In the genomic region with DNA sequence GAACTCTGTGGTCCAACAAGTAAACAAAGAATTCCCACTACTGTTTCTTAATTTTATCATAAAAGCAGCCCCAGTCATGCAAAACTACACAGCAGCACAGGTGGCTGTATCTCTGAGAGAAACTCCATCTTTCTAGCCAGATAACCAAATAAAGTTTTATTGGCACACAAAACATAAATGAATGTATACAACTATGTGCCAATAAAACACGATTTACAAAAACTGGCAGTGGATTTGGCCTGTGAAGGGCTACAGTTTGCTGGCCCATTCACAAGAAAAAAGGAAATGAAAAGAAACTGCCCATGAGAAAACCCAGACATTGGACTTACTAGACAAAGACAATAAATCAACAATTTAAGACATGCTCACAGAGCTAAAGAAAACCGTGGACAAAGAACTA, we compare ENCODE assay signal across 20 cellular contexts. TPM values are rescaled to one million over a fixed set of nuclear protein-coding genes. Genes with fewer than 3 reads are reported as not detected.
DNase-seq lines count a peak whose midpoint lies in the region; ATAC-seq, FAIRE-seq and TF ChIP-seq lines count a peak whose summit lies in the region.
"Had no signal": no experiment of that assay in that cellular context is flagged by ENCODE, and none has a peak within 500 bp of the region (broad histone marks: within the 10 kb centered on the region; RNA-seq: fewer than 3 reads in every experiment).

No MANE protein-coding gene starts in this region.

- intact Hi-C loops in HepG2 (cut with micrococcal nuclease; ENCODE audit: unreplicated experiment), result no loop called here
- intact Hi-C loops in right lobe of liver (cut with DNase I), result no loop called here
- intact Hi-C loops in K562 (cut with micrococcal nuclease), result no loop called here

- TF ChIP-seq RAD21 in HepG2 (CRISPR knock-in tag; IDR thresholded peaks at IDR 0.05), result no peak
- TF ChIP-seq RAD21 in K562 (CRISPR knock-in tag; conservative IDR thresholded peaks at IDR 0.05 in 1 of 2, IDR thresholded peaks at IDR 0.05 in 1 of 2), result no peak

- no peak overlapping the region for H2AFZ ChIP-seq in HepG2 (ENCODE audit: low read length)
- H2AFZ ChIP-seq in K562 (ENCODE audit: low read depth, low read length), result no peak overlapping the region

- WGBS in HepG2 (ENCODE audit: low lambda C conversion rate), result 91% methylated on average over 2 of the region's 2 CpGs
- WGBS in right lobe of liver (ENCODE audit: insufficient coverage, low coverage, low lambda C conversion rate, missing lambda C conversion rate), result 86% methylated on average over 2 of the region's 2 CpGs
- WGBS in K562 (ENCODE audit: insufficient coverage, low coverage, missing lambda C conversion rate), result 0% methylated on average over 2 of the region's 2 CpGs

- H3K27ac ChIP-seq in HepG2 (ENCODE audit: extremely low read length, insufficient read depth, low read length), result no peak overlapping the region
- no peak overlapping the region for H3K27ac ChIP-seq in right lobe of liver
- no peak overlapping the region for H3K27ac ChIP-seq in K562 (ENCODE audit: extremely low read depth, low read depth, low read length)
- H3K27ac ChIP-seq: 22Rv1; A549; BLaER1 treated with 17β-estradiol and CSF1 and Interleukin-3, amounts not matched to agents 10 nM and 100 nM had no signal

- TF ChIP-seq EP300 in HepG2 (IDR thresholded peaks at IDR 0.05; ENCODE audit: low read depth in 2 of 2, low read length in 2 of 2) (no peak), HepG2 (CRISPR knock-in tag; IDR thresholded peaks at IDR 0.05; ENCODE audit: borderline replicate concordance) (no peak), K562 (IDR thresholded peaks at IDR 0.05; ENCODE audit: low read length) (no peak)

- no peak for FAIRE-seq in HepG2 (lab: Jason Lieb, UNC)
- FAIRE-seq in K562 (lab: Jason Lieb, UNC), result no peak
- FAIRE-seq: A549, D721Med, G401.6, GM12892, GM18507 had no signal

- CTCF ChIA-PET in HepG2 (lab: Yijun Ruan, JAX; ENCODE audit: low intra/inter-chr PET ratio, low total read pairs), result no interaction called here
- CTCF ChIA-PET in K562 (lab: Yijun Ruan, JAX; ENCODE audit: low intra/inter-chr PET ratio), result no interaction called here

- no peaks in the 10 kb centered on the region for H3K9me1 ChIP-seq in K562 (ENCODE audit: control insufficient read depth, insufficient read depth, low read length)

- no peak for TF ChIP-seq CTCF in HepG2 (CRISPR knock-in tag; IDR thresholded peaks at IDR 0.05)
- TF ChIP-seq CTCF in right lobe of liver (IDR thresholded peaks at IDR 0.05), result no peak
- TF ChIP-seq CTCF in K562 (IDR thresholded peaks at IDR 0.05 in 2 of 3, conservative IDR thresholded peaks at IDR 0.05 in 1 of 3; ENCODE audit: insufficient read depth in 2 of 3, low read depth in 1 of 3, low read length in 3 of 3), result no peak

- no peak overlapping the region for H3K4me2 ChIP-seq in HepG2 (ENCODE audit: low read depth, low read length)
- no peak overlapping the region for H3K4me2 ChIP-seq in K562 (ENCODE audit: insufficient read depth, low read length)
- H3K4me2 ChIP-seq: A549; BLaER1 treated with 17β-estradiol and CSF1 and Interleukin-3, amounts not matched to agents 10 nM and 100 nM had no signal

- no peak overlapping the region for H3K4me3 ChIP-seq in HepG2 (replicated peaks in 1 of 3; ENCODE audit: insufficient read depth in 1 of 3, low read depth in 2 of 3, low read length in 3 of 3)
- no peak overlapping the region for H3K4me3 ChIP-seq in right lobe of liver
- no peak overlapping the region for H3K4me3 ChIP-seq in K562
- H3K4me3 ChIP-seq: A549; BLaER1 treated with 17β-estradiol and CSF1 and Interleukin-3, amounts not matched to agents 10 nM and 100 nM had no signal

- H3K9me3 ChIP-seq in HepG2 (ENCODE audit: low read length) (peaks cover 24% of the 10 kb centered on the region), right lobe of liver (peaks cover 0 to 3% (median 0%) of the 10 kb centered on the region in 4 donors), K562 (replicated peaks; ENCODE audit: control insufficient read depth, insufficient read depth, low read depth, low read length) (peaks cover 6% of the 10 kb centered on the region; the same call in 1 of the 2 replicates)

- H3K27me3 ChIP-seq in HepG2 (ENCODE audit: control insufficient read depth in 1 of 2, insufficient read depth in 2 of 2, low read length in 2 of 2) (no peaks in the 10 kb centered on the region), right lobe of liver (no peaks in the 10 kb centered on the region), K562 (ENCODE audit: control insufficient read depth in 2 of 2, insufficient read depth in 2 of 2, low read length in 2 of 2) (no peaks in the 10 kb centered on the region)
- H3K27me3 ChIP-seq: BLaER1 treated with 17β-estradiol and CSF1 and Interleukin-3, amounts not matched to agents 10 nM and 100 nM had no signal

- H3K79me2 ChIP-seq in HepG2 (ENCODE audit: insufficient read depth, low read length), result no peaks in the 10 kb centered on the region
- no peaks in the 10 kb centered on the region for H3K79me2 ChIP-seq in K562 (ENCODE audit: control insufficient read depth, insufficient read depth, low read length)

- H4K20me1 ChIP-seq in HepG2 (ENCODE audit: insufficient read depth, low read length) (no peaks in the 10 kb centered on the region), K562 (replicated peaks; ENCODE audit: control insufficient read depth, insufficient read depth, low read length) (no peaks in the 10 kb centered on the region)
- H4K20me1 ChIP-seq: BLaER1 treated with 17β-estradiol and CSF1 and Interleukin-3, amounts not matched to agents 10 nM and 100 nM had no signal

- TF ChIP-seq POLR2A in HepG2 (IDR thresholded peaks at IDR 0.05; ENCODE audit: insufficient read depth in 1 of 2, low read depth in 2 of 2, low read length in 2 of 2) (no peak), right lobe of liver (IDR thresholded peaks at IDR 0.05) (no peak), K562 (conservative IDR thresholded peaks at IDR 0.05) (no peak)

- H3K9ac ChIP-seq in HepG2 (ENCODE audit: insufficient read depth, low read depth, low read length) (no peak overlapping the region), K562 (ENCODE audit: insufficient read depth in 1 of 2, low read depth in 2 of 2, low read length in 2 of 2) (no peak overlapping the region)
- H3K9ac ChIP-seq: BLaER1 treated with 17β-estradiol and CSF1 and Interleukin-3, amounts not matched to agents 10 nM and 100 nM had no signal

- POLR2A ChIA-PET in HepG2 (lab: Yijun Ruan, JAX) (no interaction called here), K562 (lab: Yijun Ruan, JAX) (no interaction called here)

- ATAC-seq in HepG2 (no peak), right lobe of liver (no peak), K562 (no peak), HG03469 (IDR thresholded peaks at IDR 0.05; ENCODE audit: unreplicated experiment) (no peak), GM18861 (IDR thresholded peaks at IDR 0.05; ENCODE audit: unreplicated experiment) (no peak)
- ATAC-seq: A549; CD8-positive, alpha-beta T cell had no signal

- DNase-seq in HepG2 (ENCODE audit: low spot score), result no peak
- no peak for DNase-seq in right lobe of liver
- DNase-seq in MV-4-11 (lab: John Stamatoyannopoulos, UW), result peak; percentile 43
- DNase-seq in K562 (ENCODE audit: extremely low read depth in 1 of 4, low spot score in 3 of 4), result no peak
- DNase-seq: AML-193; Caco-2; Calu3; CD4-positive, alpha-beta T cell; CD8-positive, alpha-beta T cell; DMS79 treated with DMSO at 0.1 percent for 48 hours; GF-D8 had no signal

- BruUV-seq in HepG2 (replicated peaks; lab: Mats Ljungman, UMichigan), result no TSS peak
- BruUV-seq in K562 (replicated peaks; lab: Mats Ljungman, UMichigan), result no TSS peak

- no peaks in the 10 kb centered on the region for H3K4me1 ChIP-seq in HepG2 (ENCODE audit: insufficient read depth, low read length)
- no peaks in the 10 kb centered on the region for H3K4me1 ChIP-seq in right lobe of liver
- H3K4me1 ChIP-seq in K562 (replicated peaks in 1 of 2; ENCODE audit: control insufficient read depth in 2 of 2, insufficient read depth in 2 of 2, low read length in 2 of 2), result no peaks in the 10 kb centered on the region
- H3K4me1 ChIP-seq: A549, Caco-2 had no signal

- H3K36me3 ChIP-seq in HepG2 (replicated peaks in 1 of 2; ENCODE audit: control insufficient read depth in 1 of 2, insufficient read depth in 2 of 2, low read length in 2 of 2) (no peaks in the 10 kb centered on the region; a peak in 1 of 5 replicates), right lobe of liver (no peaks in the 10 kb centered on the region), K562 (ENCODE audit: control insufficient read depth, insufficient read depth, low read length) (no peaks in the 10 kb centered on the region)

- in situ Hi-C loops in HepG2 (cut with HindIII; ENCODE audit: extremely low pct_ligation_motif_present, low pct_unique_long_range_greater_than_20kb), result no loop called here
- in situ Hi-C loops in K562 (cut with MboI), result no loop called here

RNA-seq across cellular contexts. Expression of gene FBXL17, which starts 10.6 kb away (rescaled TPM):
- total RNA-seq in HepG2 (2016; rRNA removed; fragmentation: Illumina TruSeq; extraction: Trizol) (5.5 and 7.9 TPM in 2 replicates), right lobe of liver (10 to 100 TPM in 1 of 6 experiments, 1 to 10 TPM in 5; 7.7 to 10.6 (median 9.1) TPM), K562 (2014; rRNA removed) (1.8 and 2.2 TPM in 2 replicates), K562 (2014; rRNA removed; fragmentation: Illumina TruSeq; extraction: Trizol) (4.1 and 5.2 TPM in 2 replicates), K562 (2015; rRNA removed; fragmentation: Illumina TruSeq; extraction: Trizol) (5.0 and 5.4 TPM in 2 replicates), K562 (2021) (3.0 and 3.1 TPM in 2 replicates)
- total RNA-seq in HepG2 (2016; cell fraction: cytosol; rRNA removed; fragmentation: Illumina TruSeq; extraction: Trizol; ENCODE audit: low read depth), result 11.5 and 12.1 TPM in 2 replicates
- total RNA-seq in HepG2 (2016; cell fraction: insoluble cytoplasmic fraction; rRNA removed; fragmentation: Illumina TruSeq; extraction: Trizol), result 5.8 and 8.4 TPM in 2 replicates
- 4.0 and 5.3 TPM in 2 replicates for total RNA-seq in HepG2 (2016; cell fraction: membrane; rRNA removed; fragmentation: Illumina TruSeq; extraction: Trizol)
- 10.2 and 14.9 TPM in 2 replicates for total RNA-seq in HepG2 (2016; cell fraction: nucleus; rRNA removed; fragmentation: Illumina TruSeq; extraction: Trizol)
- polyA plus RNA-seq in HepG2 (2011; rRNA removed) (3.0 and 3.6 TPM in 2 replicates), K562 (2011; rRNA removed) (0.87 and 1.3 TPM in 2 replicates), K562 (2014; fragmentation: Illumina TruSeq; extraction: Trizol) (2.0 and 2.1 TPM in 2 replicates), K562 (2014; fragmentation: Nextera tagmentation; extraction: Ambion mirVana) (under 1 TPM; 0.32 to 0.48 TPM), K562 (2014; rRNA removed) (1.2 and 2.5 TPM in 2 replicates)
- polyA plus RNA-seq in HepG2 (2011; cell fraction: cytosol; rRNA removed), result 1.3 and 2.0 TPM in 2 replicates
- 3.3 and 3.8 TPM in 2 replicates for polyA plus RNA-seq in HepG2 (2011; cell fraction: nucleus; rRNA removed)
- 4.9 and 7.9 TPM in 2 replicates for polyA plus RNA-seq in HepG2 (2012)
- polyA plus RNA-seq in HepG2 (2016; cell fraction: cytosol; fragmentation: Illumina TruSeq; extraction: Trizol; ENCODE audit: low read depth), result 0.41 and 0.43 TPM in 2 replicates
- polyA plus RNA-seq in HepG2 (2016; cell fraction: insoluble cytoplasmic fraction; fragmentation: Illumina TruSeq; extraction: Trizol; ENCODE audit: low read depth), result 6.7 and 7.0 TPM in 2 replicates
- 1.4 and 1.9 TPM in 2 replicates for polyA plus RNA-seq in HepG2 (2016; cell fraction: membrane; fragmentation: Illumina TruSeq; extraction: Trizol; ENCODE audit: low read depth)
- polyA plus RNA-seq in HepG2 (2016; cell fraction: nucleus; fragmentation: Illumina TruSeq; extraction: Trizol; ENCODE audit: insufficient read depth, low read depth), result 3.7 and 4.0 TPM in 2 replicates
- 6.4 and 8.8 TPM in 2 replicates for polyA minus RNA-seq in HepG2 (2011; rRNA and poly(A)+ RNA removed; ENCODE audit: low replicate concordance)
- polyA minus RNA-seq in HepG2 (2011; cell fraction: cytosol; rRNA and poly(A)+ RNA removed), result 5.8 and 7.6 TPM in 2 replicates
- 38.7 and 43.3 TPM in 2 replicates for polyA minus RNA-seq in HepG2 (2011; cell fraction: nucleus; rRNA and poly(A)+ RNA removed)
- total RNA-seq in K562 (2011; cell fraction: chromatin; rRNA removed; ENCODE audit: low replicate concordance), result 5.1 and 5.3 TPM in 2 replicates
- total RNA-seq in K562 (2011; cell fraction: nucleolus; rRNA removed), result 4.3 and 4.8 TPM in 2 replicates
- total RNA-seq in K562 (2011; cell fraction: nucleoplasm; rRNA removed), result 3.3 and 4.2 TPM in 2 replicates
- 0.40 and 0.54 TPM in 2 replicates for polyA plus RNA-seq in K562 (2011; cell fraction: cytosol; rRNA removed)
- polyA plus RNA-seq in K562 (2011; cell fraction: nucleus; rRNA removed), result 1.4 and 2.2 TPM in 2 replicates
- 5.0 and 6.3 TPM in 2 replicates for polyA plus RNA-seq in K562 (2012)
- 1.3 and 4.4 TPM in 2 replicates for polyA minus RNA-seq in K562 (2011; rRNA and poly(A)+ RNA removed)
- 0.55 and 1.3 TPM in 2 replicates for polyA minus RNA-seq in K562 (2011; cell fraction: cytosol; rRNA and poly(A)+ RNA removed)
- 4.8 and 7.8 TPM in 2 replicates for polyA minus RNA-seq in K562 (2011; cell fraction: nucleus; rRNA and poly(A)+ RNA removed)
